ENCODE assay signal across 21 cellular contexts in genomic region chr3:40828741-40829415, GRCh38.
DNase-seq lines count a peak whose midpoint lies in the region; FAIRE-seq and TF ChIP-seq lines count a peak whose summit lies in the region.
"Had no signal": no experiment of that assay in that cellular context is flagged by ENCODE, and none has a peak within 500 bp of the region (broad histone marks: within the 10 kb centered on the region; RNA-seq: fewer than 3 reads in every experiment).

No MANE protein-coding gene starts in this region.

- DNase-seq in astrocyte (ENCODE audit: low read depth) (no peak), epithelial cell of esophagus (ENCODE audit: low read depth) (peak; percentile 88), kidney tubule cell (ENCODE audit: low spot score) (peak; percentile 67), suprapubic skin (ENCODE audit: low spot score in 2 of 2) (no peak), NCI-H82 (lab: John Stamatoyannopoulos, UW) (no peak), OCI-M1 (lab: John Stamatoyannopoulos, UW) (no peak), HCEC 1CT (no peak)
- DNase-seq: DMS79; H9; IMR-90; MG63; NCI-H1092; NCI-H1436 treated with DMSO at 0.1 percent for 48 hours; NCI-H2029; NCI-H446 treated with DMSO at 0.1 percent for 48 hours; NK-92 treated with Interleukin-12 subunit alpha and Interleukin-12 subunit beta, amount 100 ng/mL, for 24 hours; RPMI8226; SHP77 treated with DMSO at 0.1 percent for 48 hours; SK-N-SH had no signal

- H3K4me1 Mint-ChIP-seq in astrocyte (ENCODE audit: low read depth, unreplicated experiment) = peaks cover 13% of the 10 kb centered on the region
- H3K4me1 Mint-ChIP-seq: H9 had no signal

- no peaks in the 10 kb centered on the region for H3K9me3 Mint-ChIP-seq in astrocyte (ENCODE audit: unreplicated experiment)
- H3K9me3 Mint-ChIP-seq: H9 had no signal

- H3K36me3 ChIP-seq in astrocyte (ENCODE audit: insufficient read depth, low read length) = no peaks in the 10 kb centered on the region
- no peaks in the 10 kb centered on the region for H3K36me3 ChIP-seq in suprapubic skin
- H3K36me3 ChIP-seq: MG63 had no signal

- H3K79me2 ChIP-seq in astrocyte (ENCODE audit: insufficient read depth, low read length) = no peaks in the 10 kb centered on the region

- no peak overlapping the region for H3K9ac ChIP-seq in astrocyte (ENCODE audit: low read length)
- H3K9ac ChIP-seq: SK-N-SH had no signal

- peak overlapping the region; percentile 51 for H3K4me3 Mint-ChIP-seq in astrocyte (ENCODE audit: unreplicated experiment)
- H3K4me3 Mint-ChIP-seq: H9 had no signal

- H3K4me3 ChIP-seq in astrocyte (ENCODE audit: insufficient read depth, low read depth, low read length) (no peak overlapping the region), epithelial cell of esophagus (ENCODE audit: low read length) (no peak overlapping the region), suprapubic skin (no peak overlapping the region)
- H3K4me3 ChIP-seq: MG63 had no signal

- no peaks in the 10 kb centered on the region for H3K36me3 Mint-ChIP-seq in astrocyte (ENCODE audit: low read depth, unreplicated experiment)

- H3K27ac ChIP-seq in astrocyte (ENCODE audit: low read depth, low read length) = no peak overlapping the region
- peak overlapping the region; percentile 43 for H3K27ac ChIP-seq in suprapubic skin
- H3K27ac ChIP-seq: C4-2B, HL-60 had no signal

- H3K27ac Mint-ChIP-seq in astrocyte (ENCODE audit: unreplicated experiment) = peak overlapping the region; percentile 34
- H3K27ac Mint-ChIP-seq: H9 had no signal

- WGBS in suprapubic skin = 84% methylated on average over 3 of the region's 3 CpGs

- no peak for TF ChIP-seq CTCF in astrocyte (IDR thresholded peaks at IDR 0.05; ENCODE audit: insufficient read depth, low read depth, low read length)
- no peak for TF ChIP-seq CTCF in epithelial cell of esophagus (IDR thresholded peaks at IDR 0.05; ENCODE audit: insufficient read depth, low read depth, low read length, missing control alignments)
- TF ChIP-seq CTCF in suprapubic skin (IDR thresholded peaks at IDR 0.05) = no peak

- no peak overlapping the region for H2AFZ ChIP-seq in astrocyte (ENCODE audit: low read depth, low read length)

- no peaks in the 10 kb centered on the region for H4K20me1 ChIP-seq in astrocyte (ENCODE audit: insufficient read depth, low read length)

- TF ChIP-seq EP300 in suprapubic skin (IDR thresholded peaks at IDR 0.05) = no peak

- H3K4me2 ChIP-seq in astrocyte (ENCODE audit: low read length) = no peak overlapping the region
- H3K4me2 ChIP-seq: SK-N-SH had no signal

- no peak for FAIRE-seq in astrocyte (lab: Jason Lieb, UNC)

- H3K4me1 ChIP-seq in astrocyte (ENCODE audit: insufficient read depth, low read length) = no peaks in the 10 kb centered on the region
- H3K4me1 ChIP-seq in suprapubic skin = peaks cover 3% of the 10 kb centered on the region

- no peaks in the 10 kb centered on the region for H3K27me3 Mint-ChIP-seq in astrocyte (ENCODE audit: low read depth, unreplicated experiment)

- H3K27me3 ChIP-seq in astrocyte (ENCODE audit: insufficient read depth, low read length) (no peaks in the 10 kb centered on the region), suprapubic skin (no peaks in the 10 kb centered on the region)
- H3K27me3 ChIP-seq: MG63 had no signal

- H3K9me3 ChIP-seq in astrocyte (ENCODE audit: insufficient read depth, low read depth, low read length) = no peaks in the 10 kb centered on the region
- no peaks in the 10 kb centered on the region for H3K9me3 ChIP-seq in suprapubic skin
- H3K9me3 ChIP-seq: MG63, SK-N-SH had no signal

- TF ChIP-seq POLR2A in suprapubic skin (IDR thresholded peaks at IDR 0.05) = no peak

Comparison
In these comparisons a context has a peak if more than half of its experiments do, and no peak if none do; other contexts are left out.
1. DNase-seq: peak in epithelial cell of esophagus (single experiment) and kidney tubule cell (single experiment); none in astrocyte (single experiment), suprapubic skin (0 of 2), NCI-H82 (single experiment), OCI-M1 (single experiment) and HCEC 1CT (single experiment).